ENCODE assay signal across 1 cellular context in the genomic region with DNA sequence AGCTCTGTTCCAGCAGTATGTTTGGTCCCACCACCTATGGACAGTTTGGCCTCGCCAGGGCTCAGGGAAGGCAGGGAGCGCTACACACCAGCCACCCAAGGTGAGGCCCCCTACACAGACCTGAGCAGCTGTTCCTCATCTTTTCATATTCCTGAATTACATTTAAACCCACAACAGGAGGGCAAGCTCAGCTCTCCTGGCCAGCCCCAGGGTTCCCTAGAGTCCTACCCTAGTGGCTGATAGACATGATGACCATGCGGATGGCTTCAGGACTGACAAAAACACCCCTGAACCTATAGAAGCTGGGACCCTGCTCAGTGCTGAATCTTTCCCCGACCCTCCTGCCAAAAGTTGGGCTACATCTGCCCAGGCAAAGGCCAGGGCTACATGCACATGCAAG.
TF ChIP-seq lines count a peak whose summit lies in the region.

No MANE protein-coding gene starts in this region.

TF ChIP-seq in H1, 55 proteins besides CTCF, POLR2A, EP300 and RAD21 (continued from another document):
- TF ChIP-seq BACH1 (IDR thresholded peaks at IDR 0.05; ENCODE audit: low read length) (no peak), CEBPB (IDR thresholded peaks at IDR 0.05; ENCODE audit: low read depth, low read length) (no peak), CHD7 (IDR thresholded peaks at IDR 0.05; ENCODE audit: insufficient replicate concordance, low read length) (no peak)
